In genomic region chr6:45946352-45946751, GRCh38 we compare ENCODE assay signal across 8 cellular contexts.
DNase-seq lines count a peak whose midpoint lies in the region; ATAC-seq, FAIRE-seq and TF ChIP-seq lines count a peak whose summit lies in the region.

No MANE protein-coding gene starts in this region.

- 73% methylated on average over 3 of the region's 3 CpGs; no CpG with 5 or more reads in 1 of the 2 experiments for whole genome bisulfite sequencing in H1 (ENCODE audit: extremely low coverage in 1 of 2, insufficient coverage in 1 of 2, insufficient read length in 1 of 2, insufficient replicate concordance in 2 of 2, low coverage in 1 of 2, low lambda C conversion rate in 2 of 2, missing lambda C conversion rate in 1 of 2), 2 experiments

- H3K4me3 Mint-ChIP-seq in neural crest cell, result no peak overlapping the region

- peaks cover 10% of the 10 kb centered on the region for H3K4me1 Mint-ChIP-seq in neural crest cell

- peak; percentile 46 to 58 for TF ChIP-seq RAD21 in H1 (IDR thresholded peaks at IDR 0.05 in 1 of 2, conservative IDR thresholded peaks at IDR 0.05 in 1 of 2; ENCODE audit: low read depth in 2 of 2, low read length in 2 of 2)

- CTCF ChIA-PET in H1 (lab: Charles Lee; ENCODE audit: partially characterized antibody), result interaction anchor here (0.5 to 2.2 kb wide), 12 partner anchors 9 to 1801 kb away, joined by 3 to 8 read pairs (median 4); no protein-coding TSS in a partner anchor

- H3K36me3 Mint-ChIP-seq in neural crest cell (ENCODE audit: low read depth), result no peaks in the 10 kb centered on the region

- DNase-seq in DND-41, result peak; percentile 13
- DNase-seq in Karpas-422, result peak; percentile 54
- no peak for DNase-seq in H1 (ENCODE audit: low read depth in 1 of 2, low spot score in 2 of 2)
- DNase-seq in neural crest cell (ENCODE audit: low read depth, low spot score), result no peak
- no peak for DNase-seq in mesenteric fat pad (ENCODE audit: low spot score)
- no peak for DNase-seq in COR-L47 (lab: John Stamatoyannopoulos, UW)
- no peak for DNase-seq in activated gamma-delta T cell (lab: John Stamatoyannopoulos, UW)

- no peak overlapping the region for H3K4ac ChIP-seq in H1 (replicated peaks; ENCODE audit: insufficient read length, low read depth, low read length)

- no peak overlapping the region for H2BK120ac ChIP-seq in H1 (replicated peaks; ENCODE audit: low read depth, low read length)

- H2BK5ac ChIP-seq in H1 (ENCODE audit: low read depth, low read length), result no peak overlapping the region

- H3K36me3 ChIP-seq in DND-41 (ENCODE audit: insufficient read depth, low read length) (no peaks in the 10 kb centered on the region), Karpas-422 (ENCODE audit: insufficient read depth, low read length) (no peaks in the 10 kb centered on the region), H1 (ENCODE audit: control insufficient read depth in 2 of 4, insufficient read depth in 4 of 4, low read length in 3 of 4) (no peaks in the 10 kb centered on the region)

- no peak for TF ChIP-seq POLR2A in H1 (IDR thresholded peaks at IDR 0.05; ENCODE audit: control extremely low read depth in 1 of 2, low read depth in 2 of 2, low read length in 2 of 2)

- no peak for FAIRE-seq in H1 (lab: Jason Lieb, UNC)

- no peak overlapping the region for H3K18ac ChIP-seq in H1 (ENCODE audit: extremely low read depth, low read length)

- H3K14ac ChIP-seq in H1 (ENCODE audit: insufficient read length), result no peak overlapping the region

- H2AFZ ChIP-seq in DND-41 (ENCODE audit: low read depth, low read length) (no peak overlapping the region), Karpas-422 (ENCODE audit: low read length) (no peak overlapping the region), H1 (ENCODE audit: low read length) (peak overlapping the region; percentile 67; the same call in 1 of the 2 replicates)

- H2BK15ac ChIP-seq in H1 (ENCODE audit: low read length), result no peak overlapping the region

- no peak overlapping the region for H3K56ac ChIP-seq in H1 (replicated peaks; ENCODE audit: insufficient read length, low read depth, low read length)

- no peak overlapping the region for H2BK20ac ChIP-seq in H1 (ENCODE audit: low read length)

- H3K79me1 ChIP-seq in H1 (ENCODE audit: low read depth, low read length), result no peaks in the 10 kb centered on the region

- H4K5ac ChIP-seq in H1 (ENCODE audit: insufficient read length, low read depth, low read length), result no peak overlapping the region

- H3K9me3 Mint-ChIP-seq in neural crest cell, result no peaks in the 10 kb centered on the region

- H4K8ac ChIP-seq in H1 (ENCODE audit: extremely low read depth, insufficient read depth, low read length), result no peak overlapping the region; the same call in 1 of the 2 replicates

- no peak overlapping the region for H2AK5ac ChIP-seq in H1 (ENCODE audit: low read depth, low read length)

- no peak overlapping the region for H3K9ac ChIP-seq in DND-41 (ENCODE audit: low read depth, low read length)
- H3K9ac ChIP-seq in Karpas-422 (ENCODE audit: low read length), result no peak overlapping the region
- no peak overlapping the region for H3K9ac ChIP-seq in H1 (replicated peaks in 1 of 4; ENCODE audit: extremely low read depth in 1 of 4, low read depth in 3 of 4, low read length in 3 of 4)

- H2BK12ac ChIP-seq in H1 (ENCODE audit: low read depth, low read length), result no peak overlapping the region

- H3K27me3 Mint-ChIP-seq in neural crest cell (ENCODE audit: low read depth), result no peaks in the 10 kb centered on the region

- H3K23me2 ChIP-seq in H1 (ENCODE audit: low read depth, low read length), result no peaks in the 10 kb centered on the region

- no peak for TF ChIP-seq EP300 in H1 (IDR thresholded peaks at IDR 0.05; ENCODE audit: borderline replicate concordance in 1 of 2, low read depth in 2 of 2, low read length in 2 of 2)

- 0 out of 3 replicates have a peak, but pooled peaks have one; percentile 42 for ATAC-seq in DND-41 (ENCODE audit: insufficient read depth, low read depth)
- no peak for ATAC-seq in GM21423 (IDR thresholded peaks at IDR 0.05; ENCODE audit: unreplicated experiment)

- H3K4me3 ChIP-seq in DND-41 (ENCODE audit: low read depth in 1 of 2, low read length in 2 of 2) (no peak overlapping the region), Karpas-422 (ENCODE audit: low read length) (no peak overlapping the region), H1 (ENCODE audit: extremely low read depth in 1 of 4, insufficient read depth in 2 of 4, low read depth in 3 of 4, low read length in 4 of 4) (no peak overlapping the region)

- H3K79me2 ChIP-seq in DND-41 (ENCODE audit: insufficient read depth, low read length) (no peaks in the 10 kb centered on the region), Karpas-422 (ENCODE audit: low read length) (no peaks in the 10 kb centered on the region), H1 (ENCODE audit: control insufficient read depth in 1 of 2, insufficient read depth in 2 of 2, low read length in 2 of 2) (no peaks in the 10 kb centered on the region)

- no peaks in the 10 kb centered on the region for H4K20me1 ChIP-seq in DND-41 (ENCODE audit: insufficient read depth, low read length)
- H4K20me1 ChIP-seq in Karpas-422 (ENCODE audit: insufficient read depth, low read depth, low read length), result no peaks in the 10 kb centered on the region
- no peaks in the 10 kb centered on the region for H4K20me1 ChIP-seq in H1 (replicated peaks in 1 of 2; ENCODE audit: control insufficient read depth in 1 of 2, insufficient read depth in 2 of 2, low read length in 2 of 2)

- TF ChIP-seq CTCF in DND-41 (IDR thresholded peaks at IDR 0.05; ENCODE audit: borderline replicate concordance, extremely low read depth, low read length, poor library complexity, severe bottlenecking) (peak; percentile 47), H1 (IDR thresholded peaks at IDR 0.05; ENCODE audit: control extremely low read depth in 1 of 3, insufficient read depth in 1 of 3, low read depth in 1 of 3, low read length in 3 of 3) (peak; percentile 55 to 61 (median 59)), neural crest cell (conservative IDR thresholded peaks at IDR 0.05) (peak; percentile 36)

- peaks cover 6% of the 10 kb centered on the region for H3K27me3 ChIP-seq in DND-41 (ENCODE audit: insufficient read depth, low read length, poor library complexity)
- H3K27me3 ChIP-seq in Karpas-422 (ENCODE audit: low read length), result no peaks in the 10 kb centered on the region
- peaks cover 0 to 1% (median 0%) of the 10 kb centered on the region in 4 experiments; a peak in 1 of 7 replicates for H3K27me3 ChIP-seq in H1 (replicated peaks in 1 of 4; ENCODE audit: control insufficient read depth in 3 of 4, extremely low read depth in 1 of 4, insufficient read depth in 3 of 4, low read length in 3 of 4)

- H3K9me3 ChIP-seq in DND-41 (ENCODE audit: insufficient read depth, low read length, severe bottlenecking), result no peaks in the 10 kb centered on the region
- H3K9me3 ChIP-seq in Karpas-422 (ENCODE audit: low read length), result no peaks in the 10 kb centered on the region
- H3K9me3 ChIP-seq in H1 (ENCODE audit: insufficient read depth in 2 of 2, low read depth in 1 of 2, low read length in 1 of 2), result no peaks in the 10 kb centered on the region

- H3K27ac ChIP-seq in DND-41 (ENCODE audit: low read length) (no peak overlapping the region), Karpas-422 (ENCODE audit: low read length) (no peak overlapping the region), H1 (ENCODE audit: low read depth, low read length) (no peak overlapping the region)

- H3K27ac Mint-ChIP-seq in neural crest cell (ENCODE audit: unreplicated experiment), result no peak overlapping the region

- H3K23ac ChIP-seq in H1 (ENCODE audit: insufficient read length), result no peak overlapping the region

- no peaks in the 10 kb centered on the region for H3K4me1 ChIP-seq in DND-41 (ENCODE audit: insufficient read depth, low read length)
- H3K4me1 ChIP-seq in Karpas-422 (ENCODE audit: low read length), result no peaks in the 10 kb centered on the region
- H3K4me1 ChIP-seq in H1 (replicated peaks in 1 of 4; ENCODE audit: control insufficient read depth in 3 of 4, insufficient read depth in 4 of 4, low read length in 3 of 4), result no peaks in the 10 kb centered on the region

- no peaks in the 10 kb centered on the region for H3K9me2 ChIP-seq in Karpas-422 (replicated peaks; ENCODE audit: insufficient read depth, low read length)

- no peak overlapping the region for H4K91ac ChIP-seq in H1 (replicated peaks; ENCODE audit: insufficient read length, low read length)

- H3K4me2 ChIP-seq in DND-41 (ENCODE audit: insufficient read depth, low read length) (no peak overlapping the region), Karpas-422 (ENCODE audit: low read depth, low read length, poor library complexity, severe bottlenecking) (no peak overlapping the region), H1 (ENCODE audit: insufficient read depth in 1 of 2, low read depth in 2 of 2, low read length in 2 of 2) (no peak overlapping the region)

- POLR2A ChIA-PET in H1 (lab: Charles Lee; ENCODE audit: partially characterized antibody), result no interaction called here

TF ChIP-seq in H1, 55 proteins besides CTCF, POLR2A, EP300 and RAD21:
- TF ChIP-seq MAX (IDR thresholded peaks at IDR 0.05) (peak; percentile 54), HDAC6 (IDR thresholded peaks at IDR 0.05; ENCODE audit: low read depth, low read length) (no peak), E2F6 (IDR thresholded peaks at IDR 0.05) (0 out of 2 replicates have a peak, but pooled peaks have one; percentile 12), RNF2 (IDR thresholded peaks at IDR 0.05; ENCODE audit: borderline replicate concordance, low read depth, low read length, missing control alignments, poor library complexity, severe bottlenecking) (no peak), NRF1 (IDR thresholded peaks at IDR 0.05; ENCODE audit: low read depth, low read length) (no peak), BRCA1 (IDR thresholded peaks at IDR 0.05; ENCODE audit: low read depth, low read length) (no peak), SIX5 (IDR thresholded peaks at IDR 0.05; ENCODE audit: low read depth, low read length) (no peak)

Comparison
In these comparisons a context has a peak if more than half of its experiments do, and no peak if none do; other contexts are left out.
1. DNase-seq: peak in DND-41 (single experiment) and Karpas-422 (single experiment); none in H1 (0 of 2), neural crest cell (single experiment), mesenteric fat pad (single experiment), COR-L47 (single experiment) and activated gamma-delta T cell (single experiment).
2. Peak in every context shown above with its lines, with median percentiles within 50 percentile points of each other: CTCF ChIP-seq.